ENCODE assay signal across 17 cellular contexts in genomic region chr18:49886891-49887764, GRCh38.
DNase-seq lines count a peak whose midpoint lies in the region; ATAC-seq, FAIRE-seq and TF ChIP-seq lines count a peak whose summit lies in the region.
"Had no signal": no experiment of that assay in that cellular context is flagged by ENCODE, and none has a peak within 500 bp of the region (broad histone marks: within the 10 kb centered on the region; RNA-seq: fewer than 3 reads in every experiment).

No MANE protein-coding gene starts in this region.

- no peak overlapping the region for H3K27ac ChIP-seq in Panc1 (ENCODE audit: low read length)
- H3K27ac ChIP-seq: SK-N-MC, VCaP had no signal

- in situ Hi-C loops in Panc1 (cut with HindIII; ENCODE audit: low pct_unique_long_range_greater_than_20kb, low sequenced_read_pairs): no loop called here

- POLR2A ChIA-PET in Panc1 (lab: Charles Lee): no interaction called here

- intact Hi-C loops in Panc1 (cut with micrococcal nuclease; ENCODE audit: unreplicated experiment): no loop called here

- no peaks in the 10 kb centered on the region for H3K4me1 ChIP-seq in Panc1 (ENCODE audit: control insufficient read depth, insufficient read depth, low read length)

- H3K4me3 ChIP-seq in Panc1 (ENCODE audit: low read depth in 2 of 2, low read length in 2 of 2) (no peak overlapping the region), fibroblast of villous mesenchyme (ENCODE audit: low read depth, low read length) (no peak overlapping the region)
- H3K4me3 ChIP-seq: SK-N-MC, smooth muscle cell had no signal

- H3K27me3 ChIP-seq in Panc1 (ENCODE audit: control insufficient read depth, insufficient read depth, low read length): peaks cover 3% of the 10 kb centered on the region; the same call in 1 of the 2 replicates

- H3K9me3 ChIP-seq in Panc1 (ENCODE audit: control insufficient read depth, insufficient read depth, low read depth, low read length): no peaks in the 10 kb centered on the region

- peak; percentile 38 for FAIRE-seq in GM18507 (lab: Jason Lieb, UNC)
- FAIRE-seq: A204.1 had no signal

- no TSS peak for BruUV-seq in Panc1 (replicated peaks; lab: Mats Ljungman, UMichigan)

- ATAC-seq in Panc1: no peak
- ATAC-seq in HG02973 (IDR thresholded peaks at IDR 0.05; ENCODE audit: unreplicated experiment): no peak

- TF ChIP-seq CTCF in Panc1 (IDR thresholded peaks at IDR 0.05): peak; percentile 33; the same call in 1 of the 2 replicates
- peak; percentile 11 for TF ChIP-seq CTCF in fibroblast of villous mesenchyme (IDR thresholded peaks at IDR 0.05; ENCODE audit: insufficient read depth, low read depth, low read length)

- CTCF ChIA-PET in Panc1 (lab: Charles Lee): no interaction called here

- peak; percentile 31 for DNase-seq in DMS53 (lab: John Stamatoyannopoulos, UW)
- no peak for DNase-seq in DMS53 treated with DMSO at 0.1 percent for 48 hours (lab: John Stamatoyannopoulos, UW; ENCODE audit: unreplicated experiment)
- DNase-seq in GM18507 (ENCODE audit: extremely low spot score, insufficient read length, low read depth): no peak
- DNase-seq in Panc1 (ENCODE audit: low read depth, low spot score): no peak
- no peak for DNase-seq in fibroblast of villous mesenchyme (ENCODE audit: low read depth)
- no peak for DNase-seq in central memory CD4-positive, alpha-beta T cell
- no peak for DNase-seq in stimulated activated CD4-positive, alpha-beta T cell treated with anti-CD3 and anti-CD28 coated beads, Interleukin-15, amount 100 ng/mL, for 24 hours
- DNase-seq: activated CD8-positive, alpha-beta memory T cell treated with anti-CD3 and anti-CD28 coated beads, Interleukin-2, amount 50 U/mL, for 48 hours; foreskin fibroblast; midbrain; NCI-H1694; NCI-H774 had no signal

- H3K36me3 ChIP-seq in Panc1 (ENCODE audit: control insufficient read depth, insufficient read depth, low read length): no peaks in the 10 kb centered on the region
